Comparison of ENCODE assay signal across 8 cellular contexts in the genomic region with DNA sequence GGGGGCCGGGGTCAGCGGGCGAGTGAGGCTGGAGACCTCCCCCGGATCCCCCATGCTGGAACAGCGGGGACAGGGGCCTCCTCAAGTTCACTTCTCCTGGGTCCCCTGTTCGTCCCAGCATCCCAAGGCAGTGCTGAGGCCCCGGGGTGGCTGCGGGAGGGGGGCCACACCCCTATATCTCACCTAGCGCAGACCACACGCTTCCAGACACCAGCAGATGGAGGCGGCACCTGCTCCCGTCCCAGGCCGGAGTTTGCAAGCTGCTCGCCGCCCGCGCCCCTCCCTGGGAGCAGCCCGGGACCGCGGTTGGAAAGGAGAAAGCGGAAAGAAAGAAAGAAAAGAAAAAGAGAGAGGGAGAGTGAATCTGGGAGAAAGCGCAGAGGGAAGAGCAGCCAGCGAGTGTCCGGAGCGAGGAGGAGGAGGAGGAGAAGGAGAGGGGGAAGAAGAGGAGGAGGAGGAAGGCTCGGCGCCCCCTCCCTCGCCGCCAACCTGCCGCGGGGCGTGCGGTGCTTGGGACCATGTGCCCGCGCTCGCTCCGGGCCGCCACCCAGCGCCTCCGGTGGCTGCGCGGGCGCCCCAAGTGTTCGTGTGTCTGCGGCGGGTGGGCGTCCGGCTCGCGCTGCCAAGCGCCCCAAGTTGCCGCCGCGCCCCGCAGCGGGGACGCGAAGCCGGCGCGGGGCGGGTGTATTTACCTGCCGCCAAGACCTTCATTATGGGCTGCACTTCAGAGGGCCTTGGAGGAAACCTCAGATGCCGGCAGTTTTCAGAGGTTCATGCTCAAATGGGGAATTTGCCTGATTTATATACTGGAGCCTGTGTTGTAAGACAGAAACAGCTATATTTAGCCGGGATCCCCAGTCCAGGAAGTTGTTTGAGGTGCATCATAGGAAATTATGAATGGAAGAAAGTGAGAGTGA. TPM values are rescaled to one million over a fixed set of nuclear protein-coding genes. Genes with fewer than 3 reads are reported as not detected.
DNase-seq lines count a peak whose midpoint lies in the region; ATAC-seq and TF ChIP-seq lines count a peak whose summit lies in the region.

A gene (minus strand): TSS at position 775 of the 917 bp plus-strand sequence. CDS start 64 bp downstream, at position 711.

- ATAC-seq in activated CD4-positive, CD25-positive, alpha-beta regulatory T cell treated with anti-CD3 and anti-CD28 coated beads, Interleukin-2, amount 50 U/mL, for 24 hours: peak; percentile 67 to 71

- peak within 1 kb of the TSS; percentile 93 for H3K27ac ChIP-seq in AG04450 (ENCODE audit: low read depth, low read length)

- no peaks in the 10 kb centered on the region for H3K9me3 Mint-ChIP-seq in dendritic cell treated with granulocyte-macrophage colony-stimulating factor and Interleukin-4, amounts not matched to agents 40 ng/mL and 50 ng/mL, for 4 days

- intact Hi-C loops in dendritic cell treated with granulocyte-macrophage colony-stimulating factor and Interleukin-4, amounts not matched to agents 40 ng/mL and 50 ng/mL, for 4 days (cut with micrococcal nuclease): no loop called here
- intact Hi-C loops in posterior vena cava (cut with DNase I): loop anchor here in 1 of 2 donors (10.0 kb wide), 1 partner anchor 431 kb away; no protein-coding TSS in a partner anchor

- H3K9me3 ChIP-seq in AG04450 (ENCODE audit: control insufficient read depth, insufficient read depth, low read length): peaks cover 13% of the 10 kb centered on the region; the same call in 1 of the 2 replicates

- H3K36me3 Mint-ChIP-seq in dendritic cell treated with granulocyte-macrophage colony-stimulating factor and Interleukin-4, amounts not matched to agents 40 ng/mL and 50 ng/mL, for 4 days (ENCODE audit: low read depth): no peaks in the 10 kb centered on the region

- DNase-seq in AG04450 (ENCODE audit: low read depth, low spot score): peak; percentile 54
- DNase-seq in HFF-Myc (ENCODE audit: extremely low read depth, low read depth): no peak
- DNase-seq in medulla oblongata (ENCODE audit: extremely low spot score): peak; percentile 14
- peak; percentile 61 for DNase-seq in stimulated activated naive CD4-positive, alpha-beta T cell treated with Interleukin-2 at 50 U/mL for 16 hours (lab: John Stamatoyannopoulos, UW)
- no peak for DNase-seq in posterior vena cava (ENCODE audit: low spot score)
- DNase-seq in GDM1 (lab: John Stamatoyannopoulos, UW): no peak

- H3K4me3 ChIP-seq in AG04450 (ENCODE audit: low read depth, low read length) (peak within 1 kb of the TSS; percentile 84), HFF-Myc (replicated peaks; ENCODE audit: low read depth, low read length) (peak within 1 kb of the TSS; percentile 74)

- H3K4me1 Mint-ChIP-seq in dendritic cell treated with granulocyte-macrophage colony-stimulating factor and Interleukin-4, amounts not matched to agents 40 ng/mL and 50 ng/mL, for 4 days (ENCODE audit: low read depth): peaks cover 38% of the 10 kb centered on the region

- H3K27me3 ChIP-seq in AG04450 (ENCODE audit: control insufficient read depth, insufficient read depth, low read length): no peaks in the 10 kb centered on the region

- H3K27ac Mint-ChIP-seq in dendritic cell treated with granulocyte-macrophage colony-stimulating factor and Interleukin-4, amounts not matched to agents 40 ng/mL and 50 ng/mL, for 4 days: peak within 1 kb of the TSS; percentile 1

- CTCF ChIA-PET in AG04450 (lab: Charles Lee): interaction anchor here (0.5 to 1.8 kb wide), 3 partner anchors 9 to 645 kb away, joined by 3 to 5 read pairs (median 4); no protein-coding TSS in a partner anchor

- POLR2A ChIA-PET in AG04450 (lab: Yijun Ruan, JAX): interaction anchor here (0.5 to 1.7 kb wide), 6 partner anchors 9 to 138 kb away, joined by 3 to 5 read pairs (median 4); no protein-coding TSS in a partner anchor

- peaks cover 73% of the 10 kb centered on the region for H3K27me3 Mint-ChIP-seq in dendritic cell treated with granulocyte-macrophage colony-stimulating factor and Interleukin-4, amounts not matched to agents 40 ng/mL and 50 ng/mL, for 4 days

- peak within 1 kb of the TSS; percentile 62 for H3K4me3 Mint-ChIP-seq in dendritic cell treated with granulocyte-macrophage colony-stimulating factor and Interleukin-4, amounts not matched to agents 40 ng/mL and 50 ng/mL, for 4 days

- peak; percentile 18; the same call in 1 of the 2 replicates for TF ChIP-seq CTCF in AG04450 (IDR thresholded peaks at IDR 0.05; ENCODE audit: low read depth, low read length)
- TF ChIP-seq CTCF in HFF-Myc (IDR thresholded peaks at IDR 0.05; ENCODE audit: low read depth, low read length, missing control alignments): no peak

RNA-seq across cellular contexts. Expression of the gene that starts here (rescaled TPM):
- polyA plus RNA-seq in AG04450 (2011; rRNA removed): 53.9 and 121 TPM in 2 replicates
- polyA minus RNA-seq in AG04450 (2011; rRNA and poly(A)+ RNA removed): 165 and 320 TPM in 2 replicates
- 1 to 10 TPM; 2.6 to 8.1 TPM for total RNA-seq in posterior vena cava

Comparison
In these comparisons a context has a peak if more than half of its experiments do, and no peak if none do; other contexts are left out.
1. DNase-seq: peak in AG04450 (single experiment), medulla oblongata (single experiment) and stimulated activated naive CD4-positive, alpha-beta T cell treated with Interleukin-2 at 50 U/mL for 16 hours (single experiment); none in HFF-Myc (single experiment), posterior vena cava (single experiment) and GDM1 (single experiment).